8 cellular contexts compared by ENCODE assay signal in the genomic region with DNA sequence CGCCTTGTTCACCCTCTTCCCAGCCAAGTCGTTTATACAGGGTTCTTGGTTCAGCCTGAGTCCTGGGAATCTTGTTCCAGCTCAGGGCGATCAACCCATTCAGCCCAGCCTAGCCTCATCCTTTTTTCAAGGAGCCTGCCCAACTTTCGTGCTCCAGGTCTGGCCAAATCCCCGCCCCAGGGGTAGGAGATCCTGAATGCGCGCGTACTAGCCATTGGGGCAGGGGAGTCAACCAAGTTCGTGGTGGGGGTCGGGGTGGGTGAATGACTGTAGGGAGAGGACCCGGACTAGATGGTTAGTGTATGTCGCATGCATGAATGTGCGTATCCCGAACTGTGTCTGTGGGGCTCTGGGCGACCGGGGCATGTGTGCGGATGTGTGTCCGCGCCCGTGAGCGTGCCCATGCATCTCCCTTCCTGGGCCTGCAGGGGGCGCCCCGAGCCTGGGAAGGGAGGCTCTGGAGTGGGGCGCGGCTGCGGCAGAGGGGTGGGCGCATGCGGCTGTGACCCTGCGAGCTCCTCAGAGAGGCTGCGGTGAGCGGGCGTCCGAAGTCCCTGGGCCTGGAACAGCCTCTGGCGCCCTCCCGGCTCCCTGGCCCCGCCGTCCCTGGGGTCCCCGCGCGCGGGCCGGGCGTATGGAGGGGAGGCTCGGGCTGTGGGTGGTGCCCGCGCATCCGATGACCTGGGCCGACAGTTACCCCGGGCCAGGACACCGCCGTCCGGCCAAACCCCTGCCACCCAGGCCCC. TPM values are rescaled to one million over a fixed set of nuclear protein-coding genes. Genes with fewer than 3 reads are reported as not detected.
DNase-seq lines count a peak whose midpoint lies in the region; ATAC-seq and TF ChIP-seq lines count a peak whose summit lies in the region.

No MANE protein-coding gene starts in this region.

- H4K8ac ChIP-seq in H9 (replicated peaks; ENCODE audit: insufficient read length, low read depth, low read length) = no peak overlapping the region

- DNase-seq in C1 segment of cervical spinal cord (lab: John Stamatoyannopoulos, UW) (peak in 12 of 14 donors; percentile 3 to 72 (median 35)), H9 (peak; percentile 86), NCI-H2227 (lab: John Stamatoyannopoulos, UW; ENCODE audit: unreplicated experiment) (peak; percentile 80), dorsolateral prefrontal cortex (peak; percentile 57 to 84 (median 67))
- DNase-seq in activated CD4-positive, alpha-beta T cell treated with anti-CD3 and anti-CD28 coated beads, Interleukin-2, amount 50 U/mL, for 48 hours = peak; percentile 84 to 87
- DNase-seq in stimulated activated CD4-positive, alpha-beta T cell treated with anti-CD3 and anti-CD28 coated beads, Interleukin-2, amount 100 ng/mL, for 24 hours = peak; percentile 83 to 85

- H3K56ac ChIP-seq in H9 (ENCODE audit: insufficient read length, low read depth, low read length) = no peak overlapping the region

- H2BK5ac ChIP-seq in H9 (ENCODE audit: insufficient read length, low read length) = no peak overlapping the region

- no peak overlapping the region for H3K27ac Mint-ChIP-seq in H9

- H4K20me1 ChIP-seq in H9 (ENCODE audit: control insufficient read depth, insufficient read depth, insufficient read length) = no peaks in the 10 kb centered on the region

- peaks cover 40% of the 10 kb centered on the region for H3K27me3 Mint-ChIP-seq in H9 (ENCODE audit: low read depth)

- no peak for ATAC-seq in GM19328 (IDR thresholded peaks at IDR 0.05; ENCODE audit: unreplicated experiment)

- H3K18ac ChIP-seq in H9 (ENCODE audit: insufficient read length, low read depth, low read length) = no peak overlapping the region

- intact Hi-C loops in dorsolateral prefrontal cortex (cut with DNase I) = loop anchor here (2.0 to 5.0 kb wide), 6 partner anchors 34 to 291 kb away; partner anchors contain the start of genes GALT (in 2 of the 2) and CCL27 (in 1 of the 2)

- no CpG with 5 or more reads among the region's 52 CpGs for WGBS in H9 (ENCODE audit: extremely low coverage, insufficient read length, low lambda C conversion rate)
- 13% methylated on average over 52 of the region's 52 CpGs for WGBS in liver

- H3K27me3 ChIP-seq in H9 (ENCODE audit: insufficient read depth, low read length) (peaks cover 11% of the 10 kb centered on the region), dorsolateral prefrontal cortex (no peaks in the 10 kb centered on the region), liver (ENCODE audit: control insufficient read depth in 4 of 4, insufficient read depth in 4 of 4, low read length in 3 of 4) (no peaks in the 10 kb centered on the region)

- no peaks in the 10 kb centered on the region for H3K36me3 Mint-ChIP-seq in H9 (ENCODE audit: insufficient read depth in 1 of 3, low read depth in 3 of 3)

- no peak overlapping the region for H3K23ac ChIP-seq in H9 (ENCODE audit: insufficient read length, low read depth, low read length)

- H2BK15ac ChIP-seq in H9 (ENCODE audit: low read depth, low read length) = no peak overlapping the region

- no peaks in the 10 kb centered on the region for H3K4me1 ChIP-seq in H9 (ENCODE audit: insufficient read depth, low read length)
- H3K4me1 ChIP-seq in liver (ENCODE audit: control insufficient read depth in 4 of 4, insufficient read depth in 4 of 4, low read length in 3 of 4) = peaks cover 0 to 17% (median 7%) of the 10 kb centered on the region in 4 donors

- no peak overlapping the region for H4K5ac ChIP-seq in H9 (ENCODE audit: insufficient read length, low read depth, low read length)

- H3K4me3 ChIP-seq in dorsolateral prefrontal cortex (peak overlapping the region; percentile 53 to 92 (median 75)), liver (ENCODE audit: low read depth in 1 of 3, low read length in 3 of 3) (peak overlapping the region; percentile 57 to 72 (median 70))

- H2BK12ac ChIP-seq in H9 (ENCODE audit: insufficient read length, low read depth, low read length) = no peak overlapping the region

- H2BK20ac ChIP-seq in H9 (ENCODE audit: low read depth, low read length, poor library complexity, severe bottlenecking) = no peak overlapping the region

- H3K4me2 ChIP-seq in H9 (ENCODE audit: insufficient read depth, insufficient read length, low read length) = peak overlapping the region; percentile 93

- no peak overlapping the region for H2AK5ac ChIP-seq in H9 (ENCODE audit: insufficient read length, low read length)

- H3K27ac ChIP-seq in H9 (ENCODE audit: insufficient read length, low read depth, low read length) (no peak overlapping the region), dorsolateral prefrontal cortex (peak overlapping the region in 57 of 59 donors; percentile 49 to 91 (median 81)), liver (ENCODE audit: low read depth in 1 of 2, low read length in 2 of 2) (peak overlapping the region; percentile 34 to 60)

- peak overlapping the region; percentile 68 to 79 for H3K4me3 Mint-ChIP-seq in H9

- no peak overlapping the region for H3K14ac ChIP-seq in H9 (ENCODE audit: insufficient read depth, low read length)

- H3K79me2 ChIP-seq in H9 (ENCODE audit: insufficient read depth, low read length) = no peaks in the 10 kb centered on the region

- H3K4ac ChIP-seq in H9 (ENCODE audit: low read depth, low read length) = no peak overlapping the region

- peak; percentile 98; the same call in 2 of the 3 replicates for TF ChIP-seq CTCF in H9 (conservative IDR thresholded peaks at IDR 0.05)
- TF ChIP-seq CTCF in dorsolateral prefrontal cortex (IDR thresholded peaks at IDR 0.05 in 54 of 56, conservative IDR thresholded peaks at IDR 0.05 in 2 of 56; ENCODE audit: low read depth in 1 of 56, partially characterized antibody in 56 of 56) = peak; percentile 48 to 94 (median 85)
- TF ChIP-seq CTCF in liver (IDR thresholded peaks at IDR 0.05; ENCODE audit: low read depth, low read length, missing input control) = peak; percentile 79

- H2AFZ ChIP-seq in H9 (ENCODE audit: low read length) = no peak overlapping the region

- H3K9me3 ChIP-seq in H9 (ENCODE audit: control insufficient read depth, low read depth, low read length) = no peaks in the 10 kb centered on the region
- no peaks in the 10 kb centered on the region for H3K9me3 ChIP-seq in liver (ENCODE audit: control insufficient read depth in 4 of 4, low read length in 3 of 4)

- no peaks in the 10 kb centered on the region; a peak in 1 of 5 replicates for H3K9me3 Mint-ChIP-seq in H9

- TF ChIP-seq RAD21 in liver (IDR thresholded peaks at IDR 0.05) = peak; percentile 54 to 79

- H3K23me2 ChIP-seq in H9 (ENCODE audit: insufficient read length, low read depth, low read length, poor library complexity, severe bottlenecking) = peaks cover 6% of the 10 kb centered on the region

- H4K91ac ChIP-seq in H9 (ENCODE audit: insufficient read length, low read depth, low read length) = no peak overlapping the region

- H3T11ph ChIP-seq in H9 (ENCODE audit: low read length) = no peak overlapping the region

- H2BK120ac ChIP-seq in H9 (ENCODE audit: low read depth, low read length, poor library complexity, severe bottlenecking) = no peak overlapping the region

- H3K36me3 ChIP-seq in liver (ENCODE audit: control insufficient read depth in 4 of 4, insufficient read depth in 3 of 4, low read depth in 1 of 4, low read length in 3 of 4) = no peaks in the 10 kb centered on the region

- H3K4me1 Mint-ChIP-seq in H9 = peaks cover 0 to 13% of the 10 kb centered on the region in 2 experiments; a peak in 2 of 4 replicates

- no peak overlapping the region for H3K9ac ChIP-seq in H9 (ENCODE audit: extremely low read depth, insufficient read length, low read length)
- peak overlapping the region; percentile 3 to 45 for H3K9ac ChIP-seq in liver (ENCODE audit: low read depth in 1 of 2, low read length in 2 of 2)

- H3K79me1 ChIP-seq in H9 (ENCODE audit: insufficient read depth, low read depth, low read length, poor library complexity, severe bottlenecking) = no peaks in the 10 kb centered on the region

TF ChIP-seq in liver, 16 proteins besides CTCF, POLR2A, EP300 and RAD21 (continues in another document):
- no peak for TF ChIP-seq JUND (IDR thresholded peaks at IDR 0.05)
- no peak for TF ChIP-seq ZBTB33 (IDR thresholded peaks at IDR 0.05)
- TF ChIP-seq, protein P1, sequence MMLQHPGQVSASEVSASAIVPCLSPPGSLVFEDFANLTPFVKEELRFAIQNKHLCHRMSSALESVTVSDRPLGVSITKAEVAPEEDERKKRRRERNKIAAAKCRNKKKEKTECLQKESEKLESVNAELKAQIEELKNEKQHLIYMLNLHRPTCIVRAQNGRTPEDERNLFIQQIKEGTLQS (IDR thresholded peaks at IDR 0.05) = no peak
- TF ChIP-seq EGR1 (IDR thresholded peaks at IDR 0.05; ENCODE audit: low read depth in 2 of 2) = no peak
- no peak for TF ChIP-seq YY1 (IDR thresholded peaks at IDR 0.05)

RNA-seq across cellular contexts. Expression of gene CCL21, which starts 8.7 kb away (rescaled TPM):
- not detected in 2 replicates for total RNA-seq in H9 (2021)
- total RNA-seq in dorsolateral prefrontal cortex = under 1 TPM in 1 of 120 experiments, not detected in 119; 0.95 TPM
- total RNA-seq in liver = 1 to 10 TPM; 2.2 to 4.5 TPM
- 10 to 100 TPM; 16.7 to 31.0 TPM for polyA plus RNA-seq in liver

RNA-seq across cellular contexts. Expression of gene CCL19, which starts 10.1 kb away (rescaled TPM):
- total RNA-seq in H9 (2021) (not detected in 2 replicates), dorsolateral prefrontal cortex (10 to 100 TPM in 2 of 120 experiments, 1 to 10 TPM in 42, under 1 TPM in 5, not detected in 71; 0.77 to 16.3 (median 1.8) TPM), liver (under 1 TPM in 1 of 2 donors, not detected in 1; 0.33 TPM)
- polyA plus RNA-seq in liver = 1 to 10 TPM in 1 of 2 donors, under 1 TPM in 1; 0.65 to 2.9 TPM

RNA-seq across cellular contexts. Expression of gene CCL27, which starts 38.7 kb away (rescaled TPM):
- total RNA-seq in H9 (2021) (0.28 and 1.0 TPM in 2 replicates), dorsolateral prefrontal cortex (1 to 10 TPM in 37 of 120 experiments, under 1 TPM in 11, not detected in 72; 0.60 to 4.2 (median 1.4) TPM), liver (not detected)
- polyA plus RNA-seq in liver = not detected

RNA-seq across cellular contexts. Expression of gene IL11RA, which starts 49.2 kb away (rescaled TPM):
- total RNA-seq in H9 (2021) (8.7 and 8.9 TPM in 2 replicates), dorsolateral prefrontal cortex (10 to 100 TPM; 14.7 to 58.5 (median 30.4) TPM), liver (10 to 100 TPM; 14.8 to 35.3 TPM)
- polyA plus RNA-seq in liver = 10 to 100 TPM in 1 of 2 donors, 1 to 10 TPM in 1; 10.0 to 14.7 TPM

RNA-seq across cellular contexts. Expression of gene GALT, which starts 54.7 kb away (rescaled TPM):
- total RNA-seq in H9 (2021) (39.2 and 41.5 TPM in 2 replicates), dorsolateral prefrontal cortex (10 to 100 TPM; 42.5 to 97.3 (median 60.5) TPM), liver (100 to 1,000 TPM in 1 of 2 donors, 10 to 100 TPM in 1; 58.6 to 161 TPM)
- polyA plus RNA-seq in liver = 100 to 1,000 TPM in 1 of 2 donors, 10 to 100 TPM in 1; 69.3 to 196 TPM

Comparison
In these comparisons a context has a peak if more than half of its experiments do, and no peak if none do; other contexts are left out.
1. DNase-seq: peak in every context shown above with its lines; median percentile 86 in H9; 86 in activated CD4-positive, alpha-beta T cell treated with anti-CD3 and anti-CD28 coated beads, Interleukin-2, amount 50 U/mL, for 48 hours; 84 in stimulated activated CD4-positive, alpha-beta T cell treated with anti-CD3 and anti-CD28 coated beads, Interleukin-2, amount 100 ng/mL, for 24 hours; 80 in NCI-H2227; 67 in dorsolateral prefrontal cortex; 35 in C1 segment of cervical spinal cord.